34 cellular contexts compared by ENCODE assay signal in the genomic region with DNA sequence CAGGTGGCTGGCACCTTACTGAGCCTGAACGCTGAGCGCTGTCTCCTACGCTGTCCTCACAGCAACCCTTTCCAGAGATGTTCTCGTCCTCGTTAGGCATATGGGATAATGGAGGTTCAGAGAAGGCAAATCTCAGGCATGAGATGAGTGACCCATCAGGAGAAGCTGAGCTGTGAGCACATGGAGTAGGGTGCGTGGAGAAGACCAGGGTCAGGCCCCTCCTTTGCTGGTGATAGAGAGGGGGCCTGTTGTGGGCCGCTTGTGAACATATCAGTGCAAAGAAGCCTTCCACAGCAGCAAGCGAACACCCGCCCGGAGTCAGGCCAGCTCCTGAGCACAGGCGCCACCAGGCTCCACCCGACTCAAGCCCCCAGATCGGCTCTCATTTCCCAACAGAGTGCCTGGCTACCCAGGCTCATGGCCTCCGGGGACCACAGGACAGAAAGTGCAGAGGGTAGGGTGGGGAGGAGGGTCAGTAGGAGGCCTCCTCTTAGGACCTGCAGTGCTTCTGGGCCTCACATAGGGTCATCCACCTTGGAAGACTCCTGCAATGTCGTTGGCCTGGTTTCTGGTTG. TPM values are rescaled to one million over a fixed set of nuclear protein-coding genes. Genes with fewer than 3 reads are reported as not detected.
DNase-seq lines count a peak whose midpoint lies in the region; ATAC-seq and TF ChIP-seq lines count a peak whose summit lies in the region.
"Had no signal": no experiment of that assay in that cellular context is flagged by ENCODE, and none has a peak within 500 bp of the region (broad histone marks: within the 10 kb centered on the region; RNA-seq: fewer than 3 reads in every experiment).

No MANE protein-coding gene starts in this region.

- H3K14ac ChIP-seq in mesenchymal stem cell (ENCODE audit: low read length in 2 of 2), result no peak overlapping the region

- H2BK15ac ChIP-seq in mesenchymal stem cell (ENCODE audit: low read depth, poor library complexity, severe bottlenecking), result no peak overlapping the region

- H4K91ac ChIP-seq in mesenchymal stem cell (ENCODE audit: low read length), result no peak overlapping the region

- TF ChIP-seq CTCF in brain (conservative IDR thresholded peaks at IDR 0.05), result no peak

- H3K27ac ChIP-seq in mesenchymal stem cell (ENCODE audit: low read length, poor library complexity, severe bottlenecking), result no peak overlapping the region
- H3K27ac ChIP-seq in aorta (ENCODE audit: low read depth in 1 of 2, low read length in 2 of 2), result no peak overlapping the region
- H3K27ac ChIP-seq: dorsolateral prefrontal cortex, GM23248, left lung, pancreas, stomach, transverse colon had no signal

- no peaks in the 10 kb centered on the region for H3K79me1 ChIP-seq in mesenchymal stem cell (replicated peaks; ENCODE audit: low read length, poor library complexity, severe bottlenecking)

- ATAC-seq in aorta (ENCODE audit: low FRiP score), result no peak
- ATAC-seq: CD8-positive, alpha-beta T cell; naive thymus-derived CD8-positive, alpha-beta T cell had no signal

- no peak overlapping the region for H2BK120ac ChIP-seq in mesenchymal stem cell (ENCODE audit: low read depth, low read length)

- no peaks in the 10 kb centered on the region for H3K36me3 Mint-ChIP-seq in brain
- H3K36me3 Mint-ChIP-seq: activated naive CD8-positive, alpha-beta T cell treated with anti-CD3 and anti-CD28 coated beads, Interleukin-2, amount 10 ng/mL, durations not matched to agents 7 days and 5 days; CD8-positive, alpha-beta T cell; naive thymus-derived CD8-positive, alpha-beta T cell had no signal

- H4K8ac ChIP-seq in mesenchymal stem cell (ENCODE audit: low read length), result no peak overlapping the region

- H3K23ac ChIP-seq in mesenchymal stem cell (ENCODE audit: low read length in 2 of 2), result peak overlapping the region in 1 of 2 experiments; percentile 24

- H2AK5ac ChIP-seq in mesenchymal stem cell (ENCODE audit: low read length, severe bottlenecking), result no peak overlapping the region

- peak overlapping the region in 4 of 5 experiments; percentile 51 to 97 (median 75) for H3K27ac Mint-ChIP-seq in brain
- H3K27ac Mint-ChIP-seq: activated naive CD8-positive, alpha-beta T cell treated with anti-CD3 and anti-CD28 coated beads, Interleukin-2, amount 10 ng/mL, durations not matched to agents 7 days and 5 days; activated T-helper 2 cell treated with anti-CD3 and anti-CD28 coated beads, Interferon-gamma antibody, Interleukin-2, Interleukin-4, amounts not matched to agents 10 μg/mL and 5 μg/mL and 100 μg/mL, durations not matched to agents 14 hours and 24 hours and 36 hours; CD8-positive, alpha-beta T cell had no signal

- H3K9me3 Mint-ChIP-seq in brain, result no peaks in the 10 kb centered on the region
- H3K9me3 Mint-ChIP-seq: activated naive CD8-positive, alpha-beta T cell treated with anti-CD3 and anti-CD28 coated beads, Interleukin-2, amount 10 ng/mL, durations not matched to agents 7 days and 5 days; activated T-helper 2 cell treated with anti-CD3 and anti-CD28 coated beads, Interferon-gamma antibody, Interleukin-2, Interleukin-4, amounts not matched to agents 10 μg/mL and 5 μg/mL and 100 μg/mL, durations not matched to agents 14 hours and 24 hours and 36 hours; CD8-positive, alpha-beta T cell; naive thymus-derived CD8-positive, alpha-beta T cell had no signal

- H3K9me3 ChIP-seq in mesenchymal stem cell (ENCODE audit: control insufficient read depth, low read length) (no peaks in the 10 kb centered on the region), aorta (ENCODE audit: control insufficient read depth, low read length) (no peaks in the 10 kb centered on the region)
- H3K9me3 ChIP-seq: left lung, pancreas, stomach, transverse colon had no signal

- DNase-seq in NCI-H82 (lab: John Stamatoyannopoulos, UW) (peak; percentile 44), NCI-H82 treated with DMSO at 0.1 percent for 48 hours (lab: John Stamatoyannopoulos, UW; ENCODE audit: unreplicated experiment) (no peak), mesenchymal stem cell (no peak), aorta (peak; percentile 26 to 70), HuH-7 (ENCODE audit: low spot score) (no peak), NCI-H2107 (lab: John Stamatoyannopoulos, UW) (no peak), DMS 273 treated with DMSO at 0.1 percent for 48 hours (lab: John Stamatoyannopoulos, UW) (no peak)
- DNase-seq: 8988T; activated CD4-positive, alpha-beta T cell treated with anti-CD3 and anti-CD28 coated beads, Interleukin-2, amount 50 U/mL, for 4 hours; activated CD8-positive, alpha-beta memory T cell treated with anti-CD3 and anti-CD28 coated beads, Interleukin-2, amount 50 U/mL, for 48 hours; activated naive CD8-positive, alpha-beta T cell treated with anti-CD3 and anti-CD28 coated beads, Interleukin-2, amount 10 ng/mL, durations not matched to agents 7 days and 5 days; CD8-positive, alpha-beta T cell; DMS153; Karpas-422; left lung; midbrain; MV-4-11; NCI-H1930; NCI-H226; NCI-H748 treated with DMSO at 0.1 percent for 48 hours; OCI-M1; right cardiac atrium; stimulated activated CD8-positive, alpha-beta memory T cell treated with anti-CD3 and anti-CD28 coated beads, Interleukin-4, amount 100 ng/mL, for 48 hours; stomach; transverse colon had no signal

- no peak overlapping the region for H2BK5ac ChIP-seq in mesenchymal stem cell (ENCODE audit: low read depth, low read length, poor library complexity, severe bottlenecking)

- H3K4me1 ChIP-seq in mesenchymal stem cell (ENCODE audit: control insufficient read depth, insufficient read depth, low read depth, low read length), result peaks cover 9% of the 10 kb centered on the region
- no peaks in the 10 kb centered on the region for H3K4me1 ChIP-seq in aorta (ENCODE audit: control insufficient read depth in 1 of 2, insufficient read depth in 2 of 2, low read length in 2 of 2)

- no peaks in the 10 kb centered on the region for H3K36me3 ChIP-seq in mesenchymal stem cell (ENCODE audit: control insufficient read depth in 1 of 2, insufficient read depth in 2 of 2, low read depth in 1 of 2, low read length in 2 of 2)
- no peaks in the 10 kb centered on the region for H3K36me3 ChIP-seq in aorta (ENCODE audit: control insufficient read depth in 1 of 2, insufficient read depth in 2 of 2, low read length in 1 of 2)
- H3K36me3 ChIP-seq: left lung, pancreas, stomach, transverse colon had no signal

- H3K4me2 ChIP-seq in mesenchymal stem cell (ENCODE audit: low read length, poor library complexity, severe bottlenecking), result no peak overlapping the region

- peaks cover 52% of the 10 kb centered on the region for H3K27me3 Mint-ChIP-seq in brain

- no peak overlapping the region for H3K18ac ChIP-seq in mesenchymal stem cell (ENCODE audit: low read depth in 1 of 2, low read length in 2 of 2)

- no peak overlapping the region for H3K4me3 ChIP-seq in mesenchymal stem cell (ENCODE audit: insufficient read depth in 1 of 2, low read depth in 1 of 2, low read length in 2 of 2)
- no peak overlapping the region for H3K4me3 ChIP-seq in aorta (ENCODE audit: low read length in 2 of 2)
- H3K4me3 ChIP-seq: left lung had no signal

- H3K4me3 Mint-ChIP-seq in brain, result peak overlapping the region in 4 of 5 experiments; percentile 10 to 86 (median 48)

- H3K4me1 Mint-ChIP-seq in brain, result peaks cover 35% of the 10 kb centered on the region

- H3K4ac ChIP-seq in mesenchymal stem cell (ENCODE audit: low read depth in 1 of 2, low read length in 2 of 2), result no peak overlapping the region

- 43% methylated on average over 15 of the region's 15 CpGs for WGBS in mesenchymal stem cell
- WGBS in aorta, 2 donors, result 88 to 91% methylated on average over 15 of the region's 15 CpGs

- H3K27me3 ChIP-seq in mesenchymal stem cell (ENCODE audit: control insufficient read depth in 1 of 2, insufficient read depth in 1 of 2, low read length in 2 of 2) (peaks cover 89 to 93% of the 10 kb centered on the region in 2 experiments), aorta (ENCODE audit: control insufficient read depth in 1 of 2, insufficient read depth in 2 of 2, low read length in 1 of 2) (no peaks in the 10 kb centered on the region)

- H3K9ac ChIP-seq in mesenchymal stem cell (ENCODE audit: low read length), result no peak overlapping the region
- H3K9ac ChIP-seq: GM23248 had no signal

- peak overlapping the region; percentile 84 for H2AFZ ChIP-seq in mesenchymal stem cell (ENCODE audit: low read depth, low read length)

- no peak overlapping the region for H2BK12ac ChIP-seq in mesenchymal stem cell (ENCODE audit: low read length in 2 of 2)

- intact Hi-C loops in aorta (cut with DNase I), result loop anchor here in 1 of 2 donors (2.0 kb wide), 1 partner anchor 86 kb away; no protein-coding TSS in a partner anchor

RNA-seq across cellular contexts. Expression of a gene that starts 15.0 kb away (rescaled TPM):
- polyA plus RNA-seq in brain (ENCODE audit: insufficient read depth, low read depth, low replicate concordance), result not detected
- polyA plus RNA-seq in mesenchymal stem cell (2013, experiment 1 of 2), result not detected
- polyA plus RNA-seq in mesenchymal stem cell (2013, experiment 2 of 2), result not detected
- under 1 TPM in 1 of 2 donors, not detected in 1; 0.24 TPM for total RNA-seq in aorta
- polyA plus RNA-seq in aorta, result not detected
- total RNA-seq: activated naive CD8-positive, alpha-beta T cell treated with anti-CD3 and anti-CD28 coated beads, Interleukin-2, amount 10 ng/mL, durations not matched to agents 7 days and 5 days; activated T-helper 2 cell treated with anti-CD3 and anti-CD28 coated beads, Interferon-gamma antibody, Interleukin-2, Interleukin-4, amounts not matched to agents 10 μg/mL and 5 μg/mL and 100 μg/mL, durations not matched to agents 14 hours and 24 hours and 36 hours; CD8-positive, alpha-beta T cell; epithelial cell of proximal tubule; fibroblast of villous mesenchyme; GM23248; HT-29; naive thymus-derived CD8-positive, alpha-beta T cell; right cardiac atrium; stomach had no signal
- polyA plus RNA-seq: GM23248; naive thymus-derived CD8-positive, alpha-beta T cell; pancreas; right cardiac atrium had no signal

RNA-seq across cellular contexts. Expression of a gene that starts 20.0 kb away (rescaled TPM):
- not detected for polyA plus RNA-seq in brain (ENCODE audit: insufficient read depth, low read depth, low replicate concordance)
- not detected for polyA plus RNA-seq in mesenchymal stem cell (2013, experiment 1 of 2)
- not detected for polyA plus RNA-seq in mesenchymal stem cell (2013, experiment 2 of 2)
- total RNA-seq in aorta, result not detected
- under 1 TPM in 1 of 2 donors, not detected in 1; 0.10 TPM for polyA plus RNA-seq in aorta
- total RNA-seq: activated naive CD8-positive, alpha-beta T cell treated with anti-CD3 and anti-CD28 coated beads, Interleukin-2, amount 10 ng/mL, durations not matched to agents 7 days and 5 days; activated T-helper 2 cell treated with anti-CD3 and anti-CD28 coated beads, Interferon-gamma antibody, Interleukin-2, Interleukin-4, amounts not matched to agents 10 μg/mL and 5 μg/mL and 100 μg/mL, durations not matched to agents 14 hours and 24 hours and 36 hours; CD8-positive, alpha-beta T cell; epithelial cell of proximal tubule; fibroblast of villous mesenchyme; GM23248; HT-29; naive thymus-derived CD8-positive, alpha-beta T cell; pancreas; right cardiac atrium had no signal
- polyA plus RNA-seq: GM23248; naive thymus-derived CD8-positive, alpha-beta T cell; pancreas; right cardiac atrium; stomach had no signal

Comparison
In these comparisons a context has a peak if more than half of its experiments do, and no peak if none do; other contexts are left out.
1. DNase-seq: peak in NCI-H82 (single experiment) and aorta (2 of 2); none in NCI-H82 treated with DMSO at 0.1 percent for 48 hours (single experiment), mesenchymal stem cell (single experiment), HuH-7 (single experiment), NCI-H2107 (single experiment) and DMS 273 treated with DMSO at 0.1 percent for 48 hours (single experiment).